10 cellular contexts compared by ENCODE assay signal in genomic region chr16:20056436-20056835, GRCh38. TPM values are rescaled to one million over a fixed set of nuclear protein-coding genes. Genes with fewer than 3 reads are reported as not detected.
"Had no signal": no experiment of that assay in that cellular context is flagged by ENCODE, and none has a peak within 500 bp of the region (broad histone marks: within the 10 kb centered on the region; RNA-seq: fewer than 3 reads in every experiment).

No MANE protein-coding gene starts in this region.

- FAIRE-seq: HTR-8/SVneo, K562 had no signal

- DNase-seq: IMR-90, KBM-7, KG1 had no signal

- H3K4me2 ChIP-seq: KMS-11 had no signal

- H3K27ac ChIP-seq: HL-60, KMS-11 had no signal

- ATAC-seq: K562 had no signal

- H3K9ac ChIP-seq: KMS-11 had no signal

- H3K4me3 ChIP-seq: K562 had no signal

RNA-seq across cellular contexts. Expression of gene GPR139, which starts 17.3 kb away (rescaled TPM):
- total RNA-seq: HT-29, HT1080, IMR-90, K562 had no signal
- polyA plus RNA-seq: IgD-negative memory B cell, IMR-90, K562 had no signal
